Comparison of ENCODE assay signal across 26 cellular contexts in genomic region chr15:95957854-95958253, GRCh38.
"Had no signal": no experiment of that assay in that cellular context is flagged by ENCODE, and none has a peak within 500 bp of the region (broad histone marks: within the 10 kb centered on the region; RNA-seq: fewer than 3 reads in every experiment).

No MANE protein-coding gene starts in this region.

- H3K27me3 ChIP-seq: brain microvascular endothelial cell, heart left ventricle, left lung, transverse colon had no signal

- H3K27ac ChIP-seq: brain microvascular endothelial cell, heart left ventricle, left lung, transverse colon, WERI-Rb-1 had no signal

- ATAC-seq: activated CD8-positive, alpha-beta T cell treated with anti-CD3 and anti-CD28 coated beads, Interleukin-2, amount 10 ng/mL, durations not matched to agents 7 days and 5 days; activated naive CD4-positive, alpha-beta T cell treated with anti-CD3 and anti-CD28 coated beads, Interleukin-2, amount 50 U/mL, for 72 hours; effector memory CD8-positive, alpha-beta T cell; esophagus mucosa; heart left ventricle; left lung; natural killer cell; stimulated activated naive B cell treated with anti-CD40 and anti-IgM and Interleukin-4, amounts not matched to agents 10 μg/mL and 1 μg/mL and 100 μg/mL, for 72 hours had no signal

- DNase-seq: activated CD4-positive, alpha-beta T cell treated with anti-CD3 and anti-CD28 coated beads, Interleukin-2, amount 50 U/mL, for 1 hour; activated CD4-positive, CD25-positive, alpha-beta regulatory T cell treated with anti-CD3 and anti-CD28 coated beads, Interleukin-2, amount 50 U/mL, for 72 hours; activated CD8-positive, alpha-beta T cell treated with anti-CD3 and anti-CD28 coated beads, Interleukin-2, amount 10 ng/mL, durations not matched to agents 7 days and 5 days; activated gamma-delta T cell; aorta; brain microvascular endothelial cell; caudate nucleus; effector memory CD8-positive, alpha-beta T cell; foreskin melanocyte; heart left ventricle; immature natural killer cell; left lung; natural killer cell; occipital lobe; stimulated activated CD4-positive, alpha-beta T cell treated with anti-CD3 and anti-CD28 coated beads, Interleukin-2, amount 100 ng/mL, for 48 hours; stimulated activated CD8-positive, alpha-beta memory T cell treated with anti-CD3 and anti-CD28 coated beads, Interleukin-4, amount 100 ng/mL, for 48 hours; stimulated activated naive B cell treated with anti-CD40 and anti-IgM and Interleukin-4, amounts not matched to agents 10 μg/mL and 1 μg/mL and 100 μg/mL, for 72 hours; T-helper 1 cell; transverse colon; WERI-Rb-1 had no signal

- H3K4me3 ChIP-seq: heart left ventricle, left lung, lung, transverse colon had no signal

- FAIRE-seq: endothelial cell of umbilical vein, TTC549, urothelium cell line had no signal

- H3K9me3 ChIP-seq: transverse colon had no signal

- H3K4me1 ChIP-seq: heart left ventricle, left lung, transverse colon had no signal

- H3K36me3 ChIP-seq: brain microvascular endothelial cell, heart left ventricle, left lung, transverse colon, WERI-Rb-1 had no signal
